27 cellular contexts compared by ENCODE assay signal in the genomic region with DNA sequence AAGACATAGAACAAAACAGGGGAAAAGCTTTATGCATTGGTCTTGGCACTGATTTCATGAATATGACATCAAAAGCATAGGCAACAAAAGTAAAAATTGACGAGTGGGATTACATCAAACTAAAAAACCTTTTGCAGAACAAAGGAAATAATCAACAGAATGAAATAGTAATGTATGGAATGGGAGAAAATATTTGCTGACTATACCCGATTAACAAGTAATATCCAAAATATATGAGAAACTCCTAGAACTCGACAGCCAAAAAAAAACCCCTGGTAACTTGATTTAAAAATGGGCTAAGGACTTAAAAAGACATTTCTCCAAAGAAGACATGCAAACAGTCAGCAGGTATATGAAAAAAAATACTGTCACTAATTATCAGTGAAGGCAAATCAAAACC.
DNase-seq lines count a peak whose midpoint lies in the region; ATAC-seq, FAIRE-seq and TF ChIP-seq lines count a peak whose summit lies in the region.
"Had no signal": no experiment of that assay in that cellular context is flagged by ENCODE, and none has a peak within 500 bp of the region (broad histone marks: within the 10 kb centered on the region; RNA-seq: fewer than 3 reads in every experiment).

No MANE protein-coding gene starts in this region.

- CTCF ChIA-PET in IMR-90 (lab: Yijun Ruan, JAX) (interaction anchor here (0.6 kb wide), 1 partner anchor 102 kb away, joined by 3 read pairs; no protein-coding TSS in a partner anchor), K562 (lab: Yijun Ruan, JAX; ENCODE audit: low intra/inter-chr PET ratio) (no interaction called here)

- no peak overlapping the region for H4K8ac ChIP-seq in IMR-90 (ENCODE audit: low read depth in 2 of 2, low read length in 2 of 2)

- no peak overlapping the region for H2BK120ac ChIP-seq in IMR-90 (ENCODE audit: low read depth, low read length)

- BruUV-seq in IMR-90 (replicated peaks; lab: Mats Ljungman, UMichigan) (no TSS peak), K562 (replicated peaks; lab: Mats Ljungman, UMichigan) (no TSS peak)

- intact Hi-C loops in IMR-90 (cut with micrococcal nuclease) (no loop called here), K562 (cut with micrococcal nuclease) (no loop called here)
- intact Hi-C loops in activated T-helper 2 cell treated with anti-CD3 and anti-CD28 coated beads, Interferon-gamma antibody, Interleukin-2, Interleukin-4, amounts not matched to agents 10 μg/mL and 5 μg/mL and 100 μg/mL, durations not matched to agents 14 hours and 24 hours and 36 hours (cut with micrococcal nuclease) = no loop called here

- H2AFZ ChIP-seq in IMR-90 (replicated peaks; ENCODE audit: low read length, poor library complexity) = no peak overlapping the region
- no peak overlapping the region for H2AFZ ChIP-seq in K562 (ENCODE audit: low read depth, low read length)

- TF ChIP-seq RAD21 in IMR-90 (IDR thresholded peaks at IDR 0.05; ENCODE audit: low read length) (no peak), K562 (CRISPR knock-in tag; conservative IDR thresholded peaks at IDR 0.05 in 1 of 2, IDR thresholded peaks at IDR 0.05 in 1 of 2) (no peak)

- no CpG with 5 or more reads among the region's 3 CpGs for WGBS in IMR-90 (ENCODE audit: extremely low coverage in 2 of 2, insufficient read length in 1 of 2), 2 experiments
- 31% methylated on average over 3 of the region's 3 CpGs for WGBS in K562 (ENCODE audit: insufficient coverage, low coverage, missing lambda C conversion rate)

- H4K20me1 ChIP-seq in IMR-90 (ENCODE audit: insufficient read depth, low read length) (no peaks in the 10 kb centered on the region), K562 (replicated peaks; ENCODE audit: control insufficient read depth, insufficient read depth, low read length) (no peaks in the 10 kb centered on the region)
- H4K20me1 ChIP-seq: BLaER1 had no signal

- no peak overlapping the region for H4K5ac ChIP-seq in IMR-90 (ENCODE audit: low read depth, low read length)

- H3K18ac ChIP-seq in IMR-90 (ENCODE audit: low read depth, low read length) = no peak overlapping the region

- no peak for DNase-seq in D721Med (ENCODE audit: insufficient read length, low spot score)
- no peak for DNase-seq in IMR-90
- DNase-seq in K562 (ENCODE audit: extremely low read depth in 1 of 4, low spot score in 3 of 4) = no peak
- DNase-seq in G401 (ENCODE audit: low spot score) = no peak
- DNase-seq in activated T-helper 2 cell treated with anti-CD3 and anti-CD28 coated beads, Interferon-gamma antibody, Interleukin-2, Interleukin-4, amounts not matched to agents 10 μg/mL and 5 μg/mL and 100 μg/mL, durations not matched to agents 14 hours and 24 hours and 36 hours (ENCODE audit: low spot score) = no peak
- DNase-seq: 8988T; ACHN; BE2C; C1 segment of cervical spinal cord; Caco-2; Calu3; CD4-positive, alpha-beta memory T cell; CD4-positive, CD25-positive, alpha-beta regulatory T cell; DMS 273 treated with DMSO at 0.1 percent for 48 hours; DMS153; DMS53; DMS79; DND-41; EL; GF-D8 had no signal

- H3K4ac ChIP-seq in IMR-90 (ENCODE audit: low read depth, low read length) = no peak overlapping the region

- no peak overlapping the region for H3K9ac ChIP-seq in IMR-90 (ENCODE audit: low read depth, low read length)
- no peak overlapping the region for H3K9ac ChIP-seq in K562 (ENCODE audit: insufficient read depth in 1 of 2, low read depth in 2 of 2, low read length in 2 of 2)
- H3K9ac ChIP-seq: BLaER1 had no signal

- ATAC-seq in IMR-90 (ENCODE audit: low read depth) (no peak), K562 (no peak), HG02973 (IDR thresholded peaks at IDR 0.05; ENCODE audit: unreplicated experiment) (no peak)

- FAIRE-seq in D721Med (lab: Jason Lieb, UNC) = peak; percentile 64
- FAIRE-seq in K562 (lab: Jason Lieb, UNC) = no peak
- FAIRE-seq: A204.1, G401.6, GM12891, GM19239 had no signal

- in situ Hi-C loops in IMR-90 (cut with MboI; ENCODE audit: low sequenced_read_pairs) = no loop called here
- in situ Hi-C loops in K562 (cut with MboI) = no loop called here
- in situ Hi-C loops in G401 (cut with HindIII; ENCODE audit: low sequenced_read_pairs) = no loop called here

- H3K23ac ChIP-seq in IMR-90 (ENCODE audit: low read depth, low read length) = no peak overlapping the region

- no peak overlapping the region for H3K4me3 ChIP-seq in IMR-90 (ENCODE audit: insufficient read depth, low read depth, low read length)
- no peak overlapping the region for H3K4me3 ChIP-seq in K562
- H3K4me3 ChIP-seq: BLaER1 had no signal

- H2BK5ac ChIP-seq in IMR-90 (ENCODE audit: low read depth, low read length, poor library complexity, severe bottlenecking) = no peak overlapping the region

- H3K9me3 Mint-ChIP-seq in activated T-helper 2 cell treated with anti-CD3 and anti-CD28 coated beads, Interferon-gamma antibody, Interleukin-2, Interleukin-4, amounts not matched to agents 10 μg/mL and 5 μg/mL and 100 μg/mL, durations not matched to agents 14 hours and 24 hours and 36 hours = peaks cover 6% of the 10 kb centered on the region

- H3K36me3 Mint-ChIP-seq in activated T-helper 2 cell treated with anti-CD3 and anti-CD28 coated beads, Interferon-gamma antibody, Interleukin-2, Interleukin-4, amounts not matched to agents 10 μg/mL and 5 μg/mL and 100 μg/mL, durations not matched to agents 14 hours and 24 hours and 36 hours (ENCODE audit: low read depth) = no peaks in the 10 kb centered on the region
- H3K36me3 Mint-ChIP-seq: CD14-positive monocyte; CD4-positive, alpha-beta memory T cell; CD4-positive, CD25-positive, alpha-beta regulatory T cell had no signal

- no peaks in the 10 kb centered on the region for H3K79me1 ChIP-seq in IMR-90 (ENCODE audit: low read depth in 1 of 2, low read length in 2 of 2)

- POLR2A ChIA-PET in IMR-90 (lab: Charles Lee; ENCODE audit: unreplicated experiment) = no interaction called here
- POLR2A ChIA-PET in K562 (lab: Yijun Ruan, JAX) = no interaction called here

- TF ChIP-seq CTCF in D721Med (IDR thresholded peaks at IDR 0.05; ENCODE audit: insufficient read depth, missing control alignments) (no peak), IMR-90 (conservative IDR thresholded peaks at IDR 0.05; ENCODE audit: low read depth, low read length) (no peak), K562 (IDR thresholded peaks at IDR 0.05 in 2 of 3, conservative IDR thresholded peaks at IDR 0.05 in 1 of 3; ENCODE audit: insufficient read depth in 2 of 3, low read depth in 1 of 3, low read length in 3 of 3) (no peak)

- H3K9me3 ChIP-seq in IMR-90 (ENCODE audit: control insufficient read depth, insufficient read depth, low read length) = no peaks in the 10 kb centered on the region
- no peaks in the 10 kb centered on the region for H3K9me3 ChIP-seq in K562 (replicated peaks; ENCODE audit: control insufficient read depth, insufficient read depth, low read depth, low read length)
- H3K9me3 ChIP-seq: BE2C, Caco-2 had no signal

- H3K27me3 Mint-ChIP-seq in activated T-helper 2 cell treated with anti-CD3 and anti-CD28 coated beads, Interferon-gamma antibody, Interleukin-2, Interleukin-4, amounts not matched to agents 10 μg/mL and 5 μg/mL and 100 μg/mL, durations not matched to agents 14 hours and 24 hours and 36 hours (ENCODE audit: low read depth) = peaks cover 34% of the 10 kb centered on the region

- H3K4me1 ChIP-seq in IMR-90 (ENCODE audit: control insufficient read depth, insufficient read depth, low read length) (no peaks in the 10 kb centered on the region), K562 (replicated peaks in 1 of 2; ENCODE audit: control insufficient read depth in 2 of 2, insufficient read depth in 2 of 2, low read length in 2 of 2) (no peaks in the 10 kb centered on the region)
- H3K4me1 ChIP-seq: BLaER1, Caco-2 had no signal

- no peak overlapping the region for H3K56ac ChIP-seq in IMR-90 (ENCODE audit: extremely low read depth, insufficient read depth, low read length)

- no peak for TF ChIP-seq EP300 in K562 (IDR thresholded peaks at IDR 0.05; ENCODE audit: low read length)

- H2AK5ac ChIP-seq in IMR-90 (ENCODE audit: low read depth, low read length) = no peak overlapping the region

- no peak overlapping the region for H3K4me2 ChIP-seq in IMR-90 (ENCODE audit: low read depth, low read length)
- no peak overlapping the region for H3K4me2 ChIP-seq in K562 (ENCODE audit: insufficient read depth, low read length)
- H3K4me2 ChIP-seq: BLaER1 had no signal

- H3K4me3 Mint-ChIP-seq in activated T-helper 2 cell treated with anti-CD3 and anti-CD28 coated beads, Interferon-gamma antibody, Interleukin-2, Interleukin-4, amounts not matched to agents 10 μg/mL and 5 μg/mL and 100 μg/mL, durations not matched to agents 14 hours and 24 hours and 36 hours (ENCODE audit: low read depth) = no peak overlapping the region
- H3K4me3 Mint-ChIP-seq: CD14-positive monocyte; CD4-positive, alpha-beta memory T cell; CD4-positive, CD25-positive, alpha-beta regulatory T cell had no signal

- dilution Hi-C loops in IMR-90 (cut with HindIII; ENCODE audit: low sequenced_read_pairs, unreplicated experiment) = no loop called here

- H3K27me3 ChIP-seq in IMR-90 (ENCODE audit: control insufficient read depth, insufficient read depth, low read length) = no peaks in the 10 kb centered on the region
- H3K27me3 ChIP-seq in K562 (ENCODE audit: control insufficient read depth in 2 of 2, insufficient read depth in 2 of 2, low read length in 2 of 2) = no peaks in the 10 kb centered on the region
- H3K27me3 ChIP-seq: BE2C, BLaER1 had no signal

- no peak overlapping the region for H2BK15ac ChIP-seq in IMR-90 (ENCODE audit: low read depth, low read length)

- no peak for TF ChIP-seq POLR2A in IMR-90 (IDR thresholded peaks at IDR 0.05; ENCODE audit: low read depth, low read length)
- TF ChIP-seq POLR2A in K562 (conservative IDR thresholded peaks at IDR 0.05) = no peak

- H3K27ac ChIP-seq in IMR-90 (ENCODE audit: insufficient read depth, low read length) (no peak overlapping the region), K562 (ENCODE audit: extremely low read depth, low read depth, low read length) (no peak overlapping the region)
- H3K27ac ChIP-seq: BLaER1 had no signal

- no peak overlapping the region for H3K14ac ChIP-seq in IMR-90 (replicated peaks; ENCODE audit: low read depth, low read length)

- H3K4me1 Mint-ChIP-seq in activated T-helper 2 cell treated with anti-CD3 and anti-CD28 coated beads, Interferon-gamma antibody, Interleukin-2, Interleukin-4, amounts not matched to agents 10 μg/mL and 5 μg/mL and 100 μg/mL, durations not matched to agents 14 hours and 24 hours and 36 hours (ENCODE audit: low read depth) = no peaks in the 10 kb centered on the region
- H3K4me1 Mint-ChIP-seq: CD14-positive monocyte; CD4-positive, alpha-beta memory T cell; CD4-positive, CD25-positive, alpha-beta regulatory T cell had no signal

- no peak overlapping the region for H2AK9ac ChIP-seq in IMR-90 (replicated peaks; ENCODE audit: low read depth, low read length, poor library complexity)

- no peak overlapping the region for H2BK20ac ChIP-seq in IMR-90 (ENCODE audit: low read depth, low read length)

- H3K79me2 ChIP-seq in K562 (ENCODE audit: control insufficient read depth, insufficient read depth, low read length) = no peaks in the 10 kb centered on the region

- H3K36me3 ChIP-seq in IMR-90 (ENCODE audit: control insufficient read depth, insufficient read depth, low read length) (no peaks in the 10 kb centered on the region), K562 (ENCODE audit: control insufficient read depth, insufficient read depth, low read length) (no peaks in the 10 kb centered on the region)
- H3K36me3 ChIP-seq: BE2C, BLaER1 had no signal

- H4K91ac ChIP-seq in IMR-90 (ENCODE audit: insufficient read depth, low read depth, low read length) = no peak overlapping the region

- no peaks in the 10 kb centered on the region for H3K9me1 ChIP-seq in IMR-90 (ENCODE audit: insufficient read depth, low read length)
- H3K9me1 ChIP-seq in K562 (ENCODE audit: control insufficient read depth, insufficient read depth, low read length) = no peaks in the 10 kb centered on the region

- no peak overlapping the region for H3K27ac Mint-ChIP-seq in activated T-helper 2 cell treated with anti-CD3 and anti-CD28 coated beads, Interferon-gamma antibody, Interleukin-2, Interleukin-4, amounts not matched to agents 10 μg/mL and 5 μg/mL and 100 μg/mL, durations not matched to agents 14 hours and 24 hours and 36 hours
- H3K27ac Mint-ChIP-seq: CD14-positive monocyte; CD4-positive, alpha-beta memory T cell; CD4-positive, CD25-positive, alpha-beta regulatory T cell had no signal
